1 cellular context compared by ENCODE assay signal in the genomic region with DNA sequence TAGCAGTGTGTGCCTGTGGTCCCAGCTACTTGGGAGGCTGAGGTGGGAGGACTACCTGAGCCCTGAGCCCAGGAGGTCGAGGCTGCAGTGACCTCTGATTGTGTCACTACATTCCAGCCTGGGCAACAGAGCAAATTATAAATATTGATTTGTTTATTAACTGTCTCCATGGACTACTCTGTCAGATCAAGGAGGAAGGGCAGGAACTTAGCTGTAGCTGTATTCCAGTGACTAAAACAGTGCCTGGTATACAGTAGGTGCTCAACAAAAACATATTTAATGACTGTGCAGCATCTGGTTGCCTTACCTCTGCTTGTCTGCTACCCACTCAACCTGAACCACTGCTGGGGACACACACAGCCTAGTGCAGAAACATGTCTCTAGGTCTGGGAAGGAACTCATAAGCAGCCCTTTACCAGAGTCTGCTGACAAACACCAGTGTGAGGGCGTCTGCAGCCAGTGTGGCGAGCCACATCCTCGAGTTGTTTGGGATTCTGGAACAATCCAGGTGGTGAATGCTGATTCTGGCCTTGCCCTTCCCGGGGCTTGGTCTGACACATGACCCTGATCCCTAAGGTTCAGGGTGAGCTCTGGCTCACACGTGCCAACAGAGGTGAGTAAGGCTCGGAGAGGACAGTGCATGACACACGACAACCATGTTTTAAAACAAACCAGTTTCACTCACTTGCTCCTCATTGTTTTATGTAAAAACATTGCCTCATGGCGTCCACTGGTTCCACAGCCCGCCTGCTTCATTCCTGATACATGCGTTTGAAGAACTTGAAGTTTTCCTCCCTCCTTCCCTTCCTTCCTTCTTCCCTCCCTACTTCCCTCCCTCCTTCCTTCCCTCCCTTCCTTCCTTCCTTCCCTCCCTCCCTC.
TF ChIP-seq lines count a peak whose summit lies in the region.

No MANE protein-coding gene starts in this region.

TF ChIP-seq in HepG2, 621 proteins besides CTCF, POLR2A, EP300 and RAD21 (continued from another document and continues in another):
- TF ChIP-seq, protein P1, sequence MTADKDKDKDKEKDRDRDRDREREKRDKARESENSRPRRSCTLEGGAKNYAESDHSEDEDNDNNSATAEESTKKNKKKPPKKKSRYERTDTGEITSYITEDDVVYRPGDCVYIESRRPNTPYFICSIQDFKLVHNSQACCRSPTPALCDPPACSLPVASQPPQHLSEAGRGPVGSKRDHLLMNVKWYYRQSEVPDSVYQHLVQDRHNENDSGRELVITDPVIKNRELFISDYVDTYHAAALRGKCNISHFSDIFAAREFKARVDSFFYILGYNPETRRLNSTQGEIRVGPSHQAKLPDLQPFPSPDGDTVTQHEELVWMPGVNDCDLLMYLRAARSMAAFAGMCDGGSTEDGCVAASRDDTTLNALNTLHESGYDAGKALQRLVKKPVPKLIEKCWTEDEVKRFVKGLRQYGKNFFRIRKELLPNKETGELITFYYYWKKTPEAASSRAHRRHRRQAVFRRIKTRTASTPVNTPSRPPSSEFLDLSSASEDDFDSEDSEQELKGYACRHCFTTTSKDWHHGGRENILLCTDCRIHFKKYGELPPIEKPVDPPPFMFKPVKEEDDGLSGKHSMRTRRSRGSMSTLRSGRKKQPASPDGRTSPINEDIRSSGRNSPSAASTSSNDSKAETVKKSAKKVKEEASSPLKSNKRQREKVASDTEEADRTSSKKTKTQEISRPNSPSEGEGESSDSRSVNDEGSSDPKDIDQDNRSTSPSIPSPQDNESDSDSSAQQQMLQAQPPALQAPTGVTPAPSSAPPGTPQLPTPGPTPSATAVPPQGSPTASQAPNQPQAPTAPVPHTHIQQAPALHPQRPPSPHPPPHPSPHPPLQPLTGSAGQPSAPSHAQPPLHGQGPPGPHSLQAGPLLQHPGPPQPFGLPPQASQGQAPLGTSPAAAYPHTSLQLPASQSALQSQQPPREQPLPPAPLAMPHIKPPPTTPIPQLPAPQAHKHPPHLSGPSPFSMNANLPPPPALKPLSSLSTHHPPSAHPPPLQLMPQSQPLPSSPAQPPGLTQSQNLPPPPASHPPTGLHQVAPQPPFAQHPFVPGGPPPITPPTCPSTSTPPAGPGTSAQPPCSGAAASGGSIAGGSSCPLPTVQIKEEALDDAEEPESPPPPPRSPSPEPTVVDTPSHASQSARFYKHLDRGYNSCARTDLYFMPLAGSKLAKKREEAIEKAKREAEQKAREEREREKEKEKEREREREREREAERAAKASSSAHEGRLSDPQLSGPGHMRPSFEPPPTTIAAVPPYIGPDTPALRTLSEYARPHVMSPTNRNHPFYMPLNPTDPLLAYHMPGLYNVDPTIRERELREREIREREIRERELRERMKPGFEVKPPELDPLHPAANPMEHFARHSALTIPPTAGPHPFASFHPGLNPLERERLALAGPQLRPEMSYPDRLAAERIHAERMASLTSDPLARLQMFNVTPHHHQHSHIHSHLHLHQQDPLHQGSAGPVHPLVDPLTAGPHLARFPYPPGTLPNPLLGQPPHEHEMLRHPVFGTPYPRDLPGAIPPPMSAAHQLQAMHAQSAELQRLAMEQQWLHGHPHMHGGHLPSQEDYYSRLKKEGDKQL (CRISPR knock-in tag; IDR thresholded peaks at IDR 0.05; ENCODE audit: low read depth) = no peak
- TF ChIP-seq PTBP1 (IDR thresholded peaks at IDR 0.05; ENCODE audit: low read depth, low read length, poor library complexity, severe bottlenecking) = no peak
- TF ChIP-seq, protein P2, sequence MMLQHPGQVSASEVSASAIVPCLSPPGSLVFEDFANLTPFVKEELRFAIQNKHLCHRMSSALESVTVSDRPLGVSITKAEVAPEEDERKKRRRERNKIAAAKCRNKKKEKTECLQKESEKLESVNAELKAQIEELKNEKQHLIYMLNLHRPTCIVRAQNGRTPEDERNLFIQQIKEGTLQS (CRISPR knock-in tag; IDR thresholded peaks at IDR 0.05) = no peak
- peak; percentile 34; the same call in 1 of the 2 replicates for TF ChIP-seq JUND (CRISPR knock-in tag; IDR thresholded peaks at IDR 0.05)
- TF ChIP-seq, protein P3, sequence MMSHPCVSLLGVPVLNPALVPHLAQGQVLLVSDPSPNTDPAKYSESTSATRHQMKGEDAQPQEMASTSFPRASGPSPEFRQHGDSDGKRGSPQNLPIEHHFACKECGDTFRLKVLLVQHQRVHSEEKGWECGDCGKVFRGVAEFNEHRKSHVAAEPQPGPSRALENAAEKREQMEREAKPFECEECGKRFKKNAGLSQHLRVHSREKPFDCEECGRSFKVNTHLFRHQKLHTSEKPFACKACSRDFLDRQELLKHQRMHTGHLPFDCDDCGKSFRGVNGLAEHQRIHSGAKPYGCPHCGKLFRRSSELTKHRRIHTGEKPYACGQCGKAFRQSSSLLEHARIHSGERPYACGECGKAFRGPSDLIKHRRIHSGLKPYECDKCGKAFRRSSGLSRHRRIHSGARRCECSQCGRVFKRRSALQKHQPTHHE (CRISPR knock-in tag; IDR thresholded peaks at IDR 0.05; ENCODE audit: borderline replicate concordance) = no peak
- peak; percentile 83; the same call in 1 of the 2 replicates for TF ChIP-seq SMAD3 (CRISPR knock-in tag; IDR thresholded peaks at IDR 0.05)
- TF ChIP-seq, protein P4, sequence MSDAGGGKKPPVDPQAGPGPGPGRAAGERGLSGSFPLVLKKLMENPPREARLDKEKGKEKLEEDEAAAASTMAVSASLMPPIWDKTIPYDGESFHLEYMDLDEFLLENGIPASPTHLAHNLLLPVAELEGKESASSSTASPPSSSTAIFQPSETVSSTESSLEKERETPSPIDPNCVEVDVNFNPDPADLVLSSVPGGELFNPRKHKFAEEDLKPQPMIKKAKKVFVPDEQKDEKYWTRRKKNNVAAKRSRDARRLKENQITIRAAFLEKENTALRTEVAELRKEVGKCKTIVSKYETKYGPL (CRISPR knock-in tag; IDR thresholded peaks at IDR 0.05) = no peak
- peak; percentile 51 for TF ChIP-seq CBX1 (IDR thresholded peaks at IDR 0.05; ENCODE audit: low read depth)
- TF ChIP-seq, protein P5, sequence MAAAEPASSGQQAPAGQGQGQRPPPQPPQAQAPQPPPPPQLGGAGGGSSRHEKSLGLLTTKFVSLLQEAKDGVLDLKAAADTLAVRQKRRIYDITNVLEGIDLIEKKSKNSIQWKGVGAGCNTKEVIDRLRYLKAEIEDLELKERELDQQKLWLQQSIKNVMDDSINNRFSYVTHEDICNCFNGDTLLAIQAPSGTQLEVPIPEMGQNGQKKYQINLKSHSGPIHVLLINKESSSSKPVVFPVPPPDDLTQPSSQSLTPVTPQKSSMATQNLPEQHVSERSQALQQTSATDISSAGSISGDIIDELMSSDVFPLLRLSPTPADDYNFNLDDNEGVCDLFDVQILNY (CRISPR knock-in tag; conservative IDR thresholded peaks at IDR 0.05) = no peak
- TF ChIP-seq, protein P6, sequence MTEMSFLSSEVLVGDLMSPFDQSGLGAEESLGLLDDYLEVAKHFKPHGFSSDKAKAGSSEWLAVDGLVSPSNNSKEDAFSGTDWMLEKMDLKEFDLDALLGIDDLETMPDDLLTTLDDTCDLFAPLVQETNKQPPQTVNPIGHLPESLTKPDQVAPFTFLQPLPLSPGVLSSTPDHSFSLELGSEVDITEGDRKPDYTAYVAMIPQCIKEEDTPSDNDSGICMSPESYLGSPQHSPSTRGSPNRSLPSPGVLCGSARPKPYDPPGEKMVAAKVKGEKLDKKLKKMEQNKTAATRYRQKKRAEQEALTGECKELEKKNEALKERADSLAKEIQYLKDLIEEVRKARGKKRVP (CRISPR knock-in tag; IDR thresholded peaks at IDR 0.05) = peak in 1 of 2 experiments; percentile 32; a peak in 1 of 4 replicates
- peak; percentile 99 for TF ChIP-seq ZNF263 (CRISPR knock-in tag; IDR thresholded peaks at IDR 0.05)
- TF ChIP-seq SRSF1 (optimal IDR thresholded peaks at IDR 0.05; ENCODE audit: low read depth, low read length) = no peak
- TF ChIP-seq, protein P7, sequence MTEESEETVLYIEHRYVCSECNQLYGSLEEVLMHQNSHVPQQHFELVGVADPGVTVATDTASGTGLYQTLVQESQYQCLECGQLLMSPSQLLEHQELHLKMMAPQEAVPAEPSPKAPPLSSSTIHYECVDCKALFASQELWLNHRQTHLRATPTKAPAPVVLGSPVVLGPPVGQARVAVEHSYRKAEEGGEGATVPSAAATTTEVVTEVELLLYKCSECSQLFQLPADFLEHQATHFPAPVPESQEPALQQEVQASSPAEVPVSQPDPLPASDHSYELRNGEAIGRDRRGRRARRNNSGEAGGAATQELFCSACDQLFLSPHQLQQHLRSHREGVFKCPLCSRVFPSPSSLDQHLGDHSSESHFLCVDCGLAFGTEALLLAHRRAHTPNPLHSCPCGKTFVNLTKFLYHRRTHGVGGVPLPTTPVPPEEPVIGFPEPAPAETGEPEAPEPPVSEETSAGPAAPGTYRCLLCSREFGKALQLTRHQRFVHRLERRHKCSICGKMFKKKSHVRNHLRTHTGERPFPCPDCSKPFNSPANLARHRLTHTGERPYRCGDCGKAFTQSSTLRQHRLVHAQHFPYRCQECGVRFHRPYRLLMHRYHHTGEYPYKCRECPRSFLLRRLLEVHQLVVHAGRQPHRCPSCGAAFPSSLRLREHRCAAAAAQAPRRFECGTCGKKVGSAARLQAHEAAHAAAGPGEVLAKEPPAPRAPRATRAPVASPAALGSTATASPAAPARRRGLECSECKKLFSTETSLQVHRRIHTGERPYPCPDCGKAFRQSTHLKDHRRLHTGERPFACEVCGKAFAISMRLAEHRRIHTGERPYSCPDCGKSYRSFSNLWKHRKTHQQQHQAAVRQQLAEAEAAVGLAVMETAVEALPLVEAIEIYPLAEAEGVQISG (CRISPR knock-in tag; IDR thresholded peaks at IDR 0.05) = no peak
- no peak for TF ChIP-seq IRX3 (CRISPR knock-in tag; IDR thresholded peaks at IDR 0.05; ENCODE audit: borderline replicate concordance, low read depth)
- TF ChIP-seq, protein P8, sequence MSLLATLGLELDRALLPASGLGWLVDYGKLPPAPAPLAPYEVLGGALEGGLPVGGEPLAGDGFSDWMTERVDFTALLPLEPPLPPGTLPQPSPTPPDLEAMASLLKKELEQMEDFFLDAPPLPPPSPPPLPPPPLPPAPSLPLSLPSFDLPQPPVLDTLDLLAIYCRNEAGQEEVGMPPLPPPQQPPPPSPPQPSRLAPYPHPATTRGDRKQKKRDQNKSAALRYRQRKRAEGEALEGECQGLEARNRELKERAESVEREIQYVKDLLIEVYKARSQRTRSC (CRISPR knock-in tag; IDR thresholded peaks at IDR 0.05; ENCODE audit: low read depth) = peak; percentile 34; the same call in 1 of the 2 replicates
- TF ChIP-seq, protein P9, sequence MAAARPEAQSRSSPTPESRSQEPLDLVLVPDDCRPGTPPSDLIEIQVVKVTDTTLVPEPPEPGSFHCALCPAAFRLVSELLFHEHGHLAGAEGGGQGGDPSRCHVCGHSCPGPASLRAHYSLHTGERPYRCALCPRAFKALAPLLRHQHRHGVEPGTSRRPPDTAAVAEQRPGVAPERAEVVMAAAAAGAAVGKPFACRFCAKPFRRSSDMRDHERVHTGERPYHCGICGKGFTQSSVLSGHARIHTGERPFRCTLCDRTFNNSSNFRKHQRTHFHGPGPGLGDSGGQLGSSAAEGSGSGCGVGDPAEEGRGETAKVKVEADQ (CRISPR knock-in tag; IDR thresholded peaks at IDR 0.05; ENCODE audit: borderline replicate concordance) = peak; percentile 78; the same call in 1 of the 2 replicates
- TF ChIP-seq ZNF577 (CRISPR knock-in tag; IDR thresholded peaks at IDR 0.05; ENCODE audit: borderline replicate concordance, low read depth) = no peak
- TF ChIP-seq SMARCC2 (IDR thresholded peaks at IDR 0.05) = no peak
- TF ChIP-seq AKAP8 (CRISPR knock-in tag; IDR thresholded peaks at IDR 0.05) = no peak
- TF ChIP-seq, protein P10, sequence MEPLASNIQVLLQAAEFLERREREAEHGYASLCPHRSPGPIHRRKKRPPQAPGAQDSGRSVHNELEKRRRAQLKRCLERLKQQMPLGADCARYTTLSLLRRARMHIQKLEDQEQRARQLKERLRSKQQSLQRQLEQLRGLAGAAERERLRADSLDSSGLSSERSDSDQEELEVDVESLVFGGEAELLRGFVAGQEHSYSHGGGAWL (CRISPR knock-in tag; IDR thresholded peaks at IDR 0.05) = no peak
- TF ChIP-seq ZKSCAN1 (IDR thresholded peaks at IDR 0.05; ENCODE audit: low read length) = 0 out of 2 replicates have a peak, but pooled peaks have one; percentile 13
- no peak for TF ChIP-seq ZNF780A (CRISPR knock-in tag; IDR thresholded peaks at IDR 0.05)
- no peak for TF ChIP-seq ZNF703 (CRISPR knock-in tag; IDR thresholded peaks at IDR 0.05; ENCODE audit: borderline replicate concordance)
- peak; percentile 82 for TF ChIP-seq FOXJ3 (CRISPR knock-in tag; IDR thresholded peaks at IDR 0.05; ENCODE audit: borderline replicate concordance)
- TF ChIP-seq ZNF792 (CRISPR knock-in tag; IDR thresholded peaks at IDR 0.05) = no peak
- TF ChIP-seq MIER2 (CRISPR knock-in tag; IDR thresholded peaks at IDR 0.05) = peak; percentile 22; the same call in 1 of the 2 replicates
- no peak for TF ChIP-seq ZNF160 (CRISPR knock-in tag; IDR thresholded peaks at IDR 0.05)
- TF ChIP-seq ZNF724P (CRISPR knock-in tag; IDR thresholded peaks at IDR 0.05; ENCODE audit: borderline replicate concordance) = peak; percentile 90
- TF ChIP-seq MLLT10 (CRISPR knock-in tag; IDR thresholded peaks at IDR 0.05) = no peak
- TF ChIP-seq, protein P11, sequence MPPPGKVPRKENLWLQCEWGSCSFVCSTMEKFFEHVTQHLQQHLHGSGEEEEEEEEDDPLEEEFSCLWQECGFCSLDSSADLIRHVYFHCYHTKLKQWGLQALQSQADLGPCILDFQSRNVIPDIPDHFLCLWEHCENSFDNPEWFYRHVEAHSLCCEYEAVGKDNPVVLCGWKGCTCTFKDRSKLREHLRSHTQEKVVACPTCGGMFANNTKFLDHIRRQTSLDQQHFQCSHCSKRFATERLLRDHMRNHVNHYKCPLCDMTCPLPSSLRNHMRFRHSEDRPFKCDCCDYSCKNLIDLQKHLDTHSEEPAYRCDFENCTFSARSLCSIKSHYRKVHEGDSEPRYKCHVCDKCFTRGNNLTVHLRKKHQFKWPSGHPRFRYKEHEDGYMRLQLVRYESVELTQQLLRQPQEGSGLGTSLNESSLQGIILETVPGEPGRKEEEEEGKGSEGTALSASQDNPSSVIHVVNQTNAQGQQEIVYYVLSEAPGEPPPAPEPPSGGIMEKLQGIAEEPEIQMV (CRISPR knock-in tag; IDR thresholded peaks at IDR 0.05; ENCODE audit: low read depth) = no peak
- TF ChIP-seq, protein P12, sequence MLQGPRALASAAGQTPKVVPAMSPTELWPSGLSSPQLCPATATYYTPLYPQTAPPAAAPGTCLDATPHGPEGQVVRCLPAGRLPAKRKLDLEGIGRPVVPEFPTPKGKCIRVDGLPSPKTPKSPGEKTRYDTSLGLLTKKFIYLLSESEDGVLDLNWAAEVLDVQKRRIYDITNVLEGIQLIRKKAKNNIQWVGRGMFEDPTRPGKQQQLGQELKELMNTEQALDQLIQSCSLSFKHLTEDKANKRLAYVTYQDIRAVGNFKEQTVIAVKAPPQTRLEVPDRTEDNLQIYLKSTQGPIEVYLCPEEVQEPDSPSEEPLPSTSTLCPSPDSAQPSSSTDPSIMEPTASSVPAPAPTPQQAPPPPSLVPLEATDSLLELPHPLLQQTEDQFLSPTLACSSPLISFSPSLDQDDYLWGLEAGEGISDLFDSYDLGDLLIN (CRISPR knock-in tag; IDR thresholded peaks at IDR 0.05; ENCODE audit: borderline replicate concordance) = no peak
- TF ChIP-seq PHB2 (IDR thresholded peaks at IDR 0.05; ENCODE audit: partially characterized antibody) = no peak
- TF ChIP-seq ZMYM3 (CRISPR knock-in tag; IDR thresholded peaks at IDR 0.05) = peak; percentile 99
- peak; percentile 90; the same call in 1 of the 2 replicates for TF ChIP-seq ZNF251 (CRISPR knock-in tag; IDR thresholded peaks at IDR 0.05)
- TF ChIP-seq ZNF749 (CRISPR knock-in tag; IDR thresholded peaks at IDR 0.05; ENCODE audit: borderline replicate concordance) = 0 out of 2 replicates have a peak, but pooled peaks have one; percentile 48
- TF ChIP-seq ZFP36 (IDR thresholded peaks at IDR 0.05; ENCODE audit: borderline replicate concordance, low read depth, low read length, partially characterized antibody) = no peak
